30 cellular contexts compared by ENCODE assay signal in the genomic region with DNA sequence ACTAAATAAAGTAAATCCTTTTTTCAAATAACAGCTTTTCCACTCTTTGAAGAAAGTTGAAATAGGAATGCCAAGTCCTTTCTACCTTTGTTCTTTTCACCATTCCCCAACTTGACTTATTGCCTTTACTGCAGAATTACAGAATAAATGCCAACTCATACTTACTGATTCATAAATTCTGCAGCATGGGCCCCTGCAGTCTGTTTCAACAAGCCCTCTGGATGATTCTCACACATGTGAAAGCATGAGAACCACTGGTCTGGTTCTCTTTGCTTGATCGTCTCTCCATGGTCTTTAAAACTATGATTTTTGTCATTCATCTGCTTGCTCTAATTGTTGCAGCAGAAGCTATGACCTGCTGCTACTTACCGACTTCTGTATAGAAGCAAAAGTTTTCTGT. TPM values are rescaled to one million over a fixed set of nuclear protein-coding genes. Genes with fewer than 3 reads are reported as not detected.
"Had no signal": no experiment of that assay in that cellular context is flagged by ENCODE, and none has a peak within 500 bp of the region (broad histone marks: within the 10 kb centered on the region; RNA-seq: fewer than 3 reads in every experiment).

No MANE protein-coding gene starts in this region.

- H3K4me3 ChIP-seq: SK-N-MC had no signal

- ATAC-seq: activated CD4-positive, alpha-beta T cell treated with anti-CD3 and anti-CD28 coated beads for 36 hours; activated CD8-positive, alpha-beta T cell treated with anti-CD3 and anti-CD28 coated beads for 36 hours; activated T-cell treated with anti-CD3 and anti-CD28 coated beads, Interleukin-2, amount 50 U/mL, for 72 hours; Panc1; Right ventricle myocardium inferior; T-cell had no signal

- H3K27ac ChIP-seq: brain microvascular endothelial cell, SK-N-MC, VCaP had no signal

- FAIRE-seq: astrocyte, TTC549 had no signal

- H3K36me3 ChIP-seq: brain microvascular endothelial cell had no signal

- DNase-seq: activated CD4-positive, alpha-beta T cell treated with anti-CD3 and anti-CD28 coated beads for 36 hours; activated CD8-positive, alpha-beta memory T cell treated with anti-CD3 and anti-CD28 coated beads, Interleukin-2, amount 50 U/mL, for 4 hours; activated CD8-positive, alpha-beta T cell treated with anti-CD3 and anti-CD28 coated beads for 36 hours; activated gamma-delta T cell treated with Interleukin-2 at 50 U/mL for 16 hours; activated naive CD4-positive, alpha-beta T cell treated with anti-CD3 and anti-CD28 coated beads, Interleukin-2, amount 10 ng/mL, durations not matched to agents 7 days and 5 days; activated naive CD8-positive, alpha-beta T cell treated with anti-CD3 and anti-CD28 coated beads, Interleukin-2, amount 10 ng/mL, durations not matched to agents 7 days and 5 days; activated T-cell treated with anti-CD3 and anti-CD28 coated beads, Interleukin-2, amount 50 U/mL, for 72 hours; amygdala; brain microvascular endothelial cell; Karpas-422; MM.1S; NCI-H1105 treated with DMSO at 0.1 percent for 48 hours; NCI-H1436 treated with DMSO at 0.1 percent for 48 hours; NCI-H1930; NCI-H2171 treated with DMSO at 0.1 percent for 48 hours; NCI-H345; NCI-H510A; NCI-H526 treated with DMSO at 0.1 percent for 48 hours; RPMI8226; T-cell; T-helper 2 cell; T1000 had no signal

- H3K27ac Mint-ChIP-seq: activated CD4-positive, alpha-beta T cell treated with anti-CD3 and anti-CD28 coated beads for 36 hours; activated CD8-positive, alpha-beta T cell treated with anti-CD3 and anti-CD28 coated beads for 36 hours; activated naive CD4-positive, alpha-beta T cell treated with anti-CD3 and anti-CD28 coated beads, Interleukin-2, amount 10 ng/mL, durations not matched to agents 7 days and 5 days; activated naive CD8-positive, alpha-beta T cell treated with anti-CD3 and anti-CD28 coated beads, Interleukin-2, amount 10 ng/mL, durations not matched to agents 7 days and 5 days; activated T-cell treated with anti-CD3 and anti-CD28 coated beads, Interleukin-2, amount 50 U/mL, for 72 hours; activated T-helper 2 cell treated with anti-CD3 and anti-CD28 coated beads, Interferon-gamma antibody, Interleukin-2, Interleukin-4, amounts not matched to agents 10 μg/mL and 5 μg/mL and 100 μg/mL, durations not matched to agents 14 hours and 24 hours and 36 hours; T-cell had no signal

- H3K36me3 Mint-ChIP-seq: activated naive CD4-positive, alpha-beta T cell treated with anti-CD3 and anti-CD28 coated beads, Interleukin-2, amount 10 ng/mL, durations not matched to agents 7 days and 5 days; activated naive CD8-positive, alpha-beta T cell treated with anti-CD3 and anti-CD28 coated beads, Interleukin-2, amount 10 ng/mL, durations not matched to agents 7 days and 5 days; T-cell had no signal

- H3K9me3 Mint-ChIP-seq: activated CD8-positive, alpha-beta T cell treated with anti-CD3 and anti-CD28 coated beads for 36 hours; activated naive CD4-positive, alpha-beta T cell treated with anti-CD3 and anti-CD28 coated beads, Interleukin-2, amount 10 ng/mL, durations not matched to agents 7 days and 5 days; activated naive CD8-positive, alpha-beta T cell treated with anti-CD3 and anti-CD28 coated beads, Interleukin-2, amount 10 ng/mL, durations not matched to agents 7 days and 5 days; activated T-cell treated with anti-CD3 and anti-CD28 coated beads, Interleukin-2, amount 50 U/mL, for 72 hours; activated T-helper 2 cell treated with anti-CD3 and anti-CD28 coated beads, Interferon-gamma antibody, Interleukin-2, Interleukin-4, amounts not matched to agents 10 μg/mL and 5 μg/mL and 100 μg/mL, durations not matched to agents 14 hours and 24 hours and 36 hours; T-cell had no signal

- H3K27me3 Mint-ChIP-seq: activated CD4-positive, alpha-beta T cell treated with anti-CD3 and anti-CD28 coated beads for 36 hours; activated naive CD4-positive, alpha-beta T cell treated with anti-CD3 and anti-CD28 coated beads, Interleukin-2, amount 10 ng/mL, durations not matched to agents 7 days and 5 days had no signal

- H3K4me3 Mint-ChIP-seq: activated CD4-positive, alpha-beta T cell treated with anti-CD3 and anti-CD28 coated beads for 36 hours; activated CD8-positive, alpha-beta T cell treated with anti-CD3 and anti-CD28 coated beads for 36 hours; activated naive CD4-positive, alpha-beta T cell treated with anti-CD3 and anti-CD28 coated beads, Interleukin-2, amount 10 ng/mL, durations not matched to agents 7 days and 5 days; activated naive CD8-positive, alpha-beta T cell treated with anti-CD3 and anti-CD28 coated beads, Interleukin-2, amount 10 ng/mL, durations not matched to agents 7 days and 5 days; activated T-cell treated with anti-CD3 and anti-CD28 coated beads, Interleukin-2, amount 50 U/mL, for 72 hours; T-cell had no signal

- H3K27me3 ChIP-seq: brain microvascular endothelial cell had no signal

- H3K4me1 Mint-ChIP-seq: activated CD4-positive, alpha-beta T cell treated with anti-CD3 and anti-CD28 coated beads for 36 hours; activated naive CD4-positive, alpha-beta T cell treated with anti-CD3 and anti-CD28 coated beads, Interleukin-2, amount 10 ng/mL, durations not matched to agents 7 days and 5 days; activated naive CD8-positive, alpha-beta T cell treated with anti-CD3 and anti-CD28 coated beads, Interleukin-2, amount 10 ng/mL, durations not matched to agents 7 days and 5 days; T-cell had no signal

RNA-seq across cellular contexts. Expression of a gene that starts 56.0 kb away (rescaled TPM):
- total RNA-seq: OCI-LY7 had no signal
